1 cellular context compared by ENCODE assay signal in the genomic region with DNA sequence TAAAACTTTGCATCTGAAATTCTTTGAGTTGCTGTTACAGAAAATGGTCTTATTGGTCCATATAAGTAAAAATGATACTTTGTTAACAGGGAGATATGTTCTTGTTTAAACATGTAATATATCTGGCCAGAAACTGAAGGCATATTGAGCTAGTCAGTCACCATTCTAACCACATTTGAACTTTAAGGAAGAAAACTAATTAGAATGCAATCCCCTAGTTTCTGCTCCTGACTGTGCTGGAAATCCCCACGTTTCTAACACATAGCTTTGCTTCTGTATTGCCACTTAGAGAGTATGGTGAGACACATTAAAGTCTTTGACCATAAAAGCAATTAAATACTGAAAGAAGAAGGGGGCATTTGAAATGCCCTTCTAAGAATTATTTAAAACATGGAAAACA.
TF ChIP-seq lines count a peak whose summit lies in the region.

No MANE protein-coding gene starts in this region.

TF ChIP-seq in GM12878, 131 proteins besides CTCF, POLR2A, EP300 and RAD21 (continued from another document):
- TF ChIP-seq ATF3 (IDR thresholded peaks at IDR 0.05; ENCODE audit: borderline replicate concordance, extremely low read depth, low read depth, low read length) (no peak), RAD51 (IDR thresholded peaks at IDR 0.05) (no peak), IRF3 (IDR thresholded peaks at IDR 0.05) (no peak), RCOR1 (conservative IDR thresholded peaks at IDR 0.05; ENCODE audit: low read depth, low read length) (no peak), WRNIP1 (IDR thresholded peaks at IDR 0.05; ENCODE audit: borderline replicate concordance, low read depth, low read length) (no peak), FOS (IDR thresholded peaks at IDR 0.05; ENCODE audit: borderline replicate concordance, extremely low read depth, insufficient read length) (no peak), FOXK2 (IDR thresholded peaks at IDR 0.05) (no peak), ESRRA (IDR thresholded peaks at IDR 0.05; ENCODE audit: low read length) (no peak), E2F8 (IDR thresholded peaks at IDR 0.05; ENCODE audit: low read depth, partially characterized antibody) (no peak), YBX1 (IDR thresholded peaks at IDR 0.05) (no peak), NR2C2 (IDR thresholded peaks at IDR 0.05; ENCODE audit: borderline replicate concordance, control insufficient read depth, insufficient read length, low read depth) (no peak), MXI1 (IDR thresholded peaks at IDR 0.05; ENCODE audit: low read depth, low read length) (no peak)
